In the genomic region with DNA sequence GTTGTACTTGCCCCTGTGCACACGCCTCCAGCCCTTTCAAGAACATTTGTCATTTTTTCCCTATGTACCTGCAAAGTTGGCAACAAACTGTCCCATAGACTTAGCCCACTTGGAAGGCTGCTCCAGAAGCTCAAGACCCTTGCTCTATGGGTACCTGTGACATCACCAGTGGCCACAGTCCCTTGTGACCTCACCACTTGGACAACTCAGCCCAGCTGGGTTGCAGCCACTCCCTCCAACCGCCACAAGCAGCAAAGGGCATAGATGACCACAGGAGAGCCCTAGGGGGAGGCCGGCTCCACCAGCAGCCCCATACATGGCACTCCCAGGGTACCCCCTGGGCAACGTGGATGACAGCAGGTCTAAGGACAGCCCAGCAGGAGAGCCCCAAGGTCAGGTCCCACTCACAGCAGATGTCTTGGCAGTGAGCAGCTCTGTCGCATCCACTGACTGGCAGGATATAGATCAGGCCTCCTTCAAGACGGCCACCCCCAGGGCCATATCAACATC, we compare ENCODE assay signal across 1 cellular context.
TF ChIP-seq lines count a peak whose summit lies in the region.

Gene TEX44 (plus strand): TSS at position 229 of the 510 bp plus-strand sequence. CDS start 88 bp downstream, at position 317.

TF ChIP-seq in HEK293, 187 proteins besides CTCF, POLR2A, EP300 and RAD21 (continued from another document):
- TF ChIP-seq ZSCAN16 (tag by site-specific recombination; IDR thresholded peaks at IDR 0.05) (no peak), ZBTB6 (tag by site-specific recombination; IDR thresholded peaks at IDR 0.05) (no peak), ZBTB44 (tag by site-specific recombination; IDR thresholded peaks at IDR 0.05) (no peak), GLI4 (tag by site-specific recombination; IDR thresholded peaks at IDR 0.05) (no peak), ZNF423 (tag by site-specific recombination; IDR thresholded peaks at IDR 0.05) (no peak), SP2 (tag by site-specific recombination; IDR thresholded peaks at IDR 0.05) (no peak), ZNF629 (tag by site-specific recombination; IDR thresholded peaks at IDR 0.05) (no peak)
